ENCODE assay signal across 1 cellular context in genomic region chr18:32093523-32093922, GRCh38.
TF ChIP-seq lines count a peak whose summit lies in the region.

No MANE protein-coding gene starts in this region.

TF ChIP-seq in HepG2, 621 proteins besides CTCF, POLR2A, EP300 and RAD21 (continued from another document):
- TF ChIP-seq NFAT5 (CRISPR knock-in tag; IDR thresholded peaks at IDR 0.05) (no peak), ZNF740 (CRISPR knock-in tag; IDR thresholded peaks at IDR 0.05) (no peak), TOE1 (CRISPR knock-in tag; IDR thresholded peaks at IDR 0.05) (no peak), ZNF333 (CRISPR knock-in tag; IDR thresholded peaks at IDR 0.05; ENCODE audit: borderline replicate concordance) (no peak), ZMAT5 (CRISPR knock-in tag; IDR thresholded peaks at IDR 0.05; ENCODE audit: borderline replicate concordance, low read depth) (no peak), SMYD3 (CRISPR knock-in tag; IDR thresholded peaks at IDR 0.05) (0 out of 2 replicates have a peak, but pooled peaks have one; percentile 30), GATA4 (IDR thresholded peaks at IDR 0.05; ENCODE audit: borderline replicate concordance, low read depth) (no peak), NCOA1 (CRISPR knock-in tag; IDR thresholded peaks at IDR 0.05) (no peak), ARNTL (CRISPR knock-in tag; IDR thresholded peaks at IDR 0.05) (no peak), GFI1 (CRISPR knock-in tag; IDR thresholded peaks at IDR 0.05; ENCODE audit: borderline replicate concordance) (no peak), GABPA (IDR thresholded peaks at IDR 0.05; ENCODE audit: low read depth, low read length) (no peak), GABPA (CRISPR knock-in tag; IDR thresholded peaks at IDR 0.05; ENCODE audit: low read depth) (no peak), ELF4 (CRISPR knock-in tag; IDR thresholded peaks at IDR 0.05; ENCODE audit: borderline replicate concordance) (no peak), TBP (CRISPR knock-in tag; IDR thresholded peaks at IDR 0.05) (no peak), SKIL (CRISPR knock-in tag; IDR thresholded peaks at IDR 0.05; ENCODE audit: borderline replicate concordance) (no peak), MED8 (CRISPR knock-in tag; IDR thresholded peaks at IDR 0.05; ENCODE audit: insufficient replicate concordance) (no peak), ZNF382 (CRISPR knock-in tag; IDR thresholded peaks at IDR 0.05; ENCODE audit: borderline replicate concordance) (no peak), ZNF224 (CRISPR knock-in tag; IDR thresholded peaks at IDR 0.05) (no peak), SAP130 (CRISPR knock-in tag; IDR thresholded peaks at IDR 0.05; ENCODE audit: low read depth) (peak; percentile 18; the same call in 1 of the 2 replicates), HNF4A (CRISPR knock-in tag; IDR thresholded peaks at IDR 0.05) (no peak), ZNF329 (CRISPR knock-in tag; IDR thresholded peaks at IDR 0.05; ENCODE audit: low read depth) (no peak)
